1 cellular context compared by ENCODE assay signal in the genomic region with DNA sequence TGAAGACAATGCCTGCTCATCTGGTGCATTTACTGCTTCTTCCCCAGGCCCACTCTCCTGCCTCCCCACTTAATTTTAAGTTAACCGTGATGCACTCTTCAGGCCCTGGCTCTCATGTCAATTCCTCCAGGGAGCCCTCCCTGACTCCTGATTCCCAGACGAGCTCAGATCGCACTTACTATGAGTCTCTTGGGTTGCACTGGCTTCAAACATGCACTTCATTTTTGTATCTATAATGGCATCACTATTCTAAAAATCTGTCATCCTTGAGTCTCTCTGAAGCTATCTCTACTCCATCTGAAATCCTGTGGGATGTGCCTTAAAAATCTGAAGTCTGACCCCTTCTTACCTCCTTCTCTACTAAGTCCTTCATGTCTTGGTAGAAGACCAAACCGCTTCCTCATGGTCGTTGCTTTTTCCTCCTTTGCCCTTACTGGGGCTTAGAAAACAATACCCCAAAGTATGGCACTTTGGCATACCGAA.
TF ChIP-seq lines count a peak whose summit lies in the region.

No MANE protein-coding gene starts in this region.

TF ChIP-seq in GM23338, 12 proteins besides CTCF, POLR2A, EP300 and RAD21 (continued from another document):
- TF ChIP-seq, protein P1, sequence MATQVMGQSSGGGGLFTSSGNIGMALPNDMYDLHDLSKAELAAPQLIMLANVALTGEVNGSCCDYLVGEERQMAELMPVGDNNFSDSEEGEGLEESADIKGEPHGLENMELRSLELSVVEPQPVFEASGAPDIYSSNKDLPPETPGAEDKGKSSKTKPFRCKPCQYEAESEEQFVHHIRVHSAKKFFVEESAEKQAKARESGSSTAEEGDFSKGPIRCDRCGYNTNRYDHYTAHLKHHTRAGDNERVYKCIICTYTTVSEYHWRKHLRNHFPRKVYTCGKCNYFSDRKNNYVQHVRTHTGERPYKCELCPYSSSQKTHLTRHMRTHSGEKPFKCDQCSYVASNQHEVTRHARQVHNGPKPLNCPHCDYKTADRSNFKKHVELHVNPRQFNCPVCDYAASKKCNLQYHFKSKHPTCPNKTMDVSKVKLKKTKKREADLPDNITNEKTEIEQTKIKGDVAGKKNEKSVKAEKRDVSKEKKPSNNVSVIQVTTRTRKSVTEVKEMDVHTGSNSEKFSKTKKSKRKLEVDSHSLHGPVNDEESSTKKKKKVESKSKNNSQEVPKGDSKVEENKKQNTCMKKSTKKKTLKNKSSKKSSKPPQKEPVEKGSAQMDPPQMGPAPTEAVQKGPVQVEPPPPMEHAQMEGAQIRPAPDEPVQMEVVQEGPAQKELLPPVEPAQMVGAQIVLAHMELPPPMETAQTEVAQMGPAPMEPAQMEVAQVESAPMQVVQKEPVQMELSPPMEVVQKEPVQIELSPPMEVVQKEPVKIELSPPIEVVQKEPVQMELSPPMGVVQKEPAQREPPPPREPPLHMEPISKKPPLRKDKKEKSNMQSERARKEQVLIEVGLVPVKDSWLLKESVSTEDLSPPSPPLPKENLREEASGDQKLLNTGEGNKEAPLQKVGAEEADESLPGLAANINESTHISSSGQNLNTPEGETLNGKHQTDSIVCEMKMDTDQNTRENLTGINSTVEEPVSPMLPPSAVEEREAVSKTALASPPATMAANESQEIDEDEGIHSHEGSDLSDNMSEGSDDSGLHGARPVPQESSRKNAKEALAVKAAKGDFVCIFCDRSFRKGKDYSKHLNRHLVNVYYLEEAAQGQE (IDR thresholded peaks at IDR 0.05; ENCODE audit: unreplicated experiment) = no peak
- TF ChIP-seq, protein P2, sequence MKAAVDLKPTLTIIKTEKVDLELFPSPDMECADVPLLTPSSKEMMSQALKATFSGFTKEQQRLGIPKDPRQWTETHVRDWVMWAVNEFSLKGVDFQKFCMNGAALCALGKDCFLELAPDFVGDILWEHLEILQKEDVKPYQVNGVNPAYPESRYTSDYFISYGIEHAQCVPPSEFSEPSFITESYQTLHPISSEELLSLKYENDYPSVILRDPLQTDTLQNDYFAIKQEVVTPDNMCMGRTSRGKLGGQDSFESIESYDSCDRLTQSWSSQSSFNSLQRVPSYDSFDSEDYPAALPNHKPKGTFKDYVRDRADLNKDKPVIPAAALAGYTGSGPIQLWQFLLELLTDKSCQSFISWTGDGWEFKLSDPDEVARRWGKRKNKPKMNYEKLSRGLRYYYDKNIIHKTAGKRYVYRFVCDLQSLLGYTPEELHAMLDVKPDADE (IDR thresholded peaks at IDR 0.05) = no peak
